1 cellular context compared by ENCODE assay signal in genomic region chr7:591856-592628, GRCh38.
TF ChIP-seq lines count a peak whose summit lies in the region.

No MANE protein-coding gene starts in this region.

TF ChIP-seq in K562, 482 proteins besides CTCF, POLR2A, EP300 and RAD21 (continued from another document and continues in another):
- TF ChIP-seq ZNF518B (CRISPR knock-in tag; IDR thresholded peaks at IDR 0.05) (no peak), CHCHD3 (CRISPR knock-in tag; IDR thresholded peaks at IDR 0.05) (no peak), MTA1 (IDR thresholded peaks at IDR 0.05; ENCODE audit: borderline replicate concordance) (no peak), CREBBP (IDR thresholded peaks at IDR 0.05; ENCODE audit: low read depth, low read length) (no peak), ZNF121 (CRISPR knock-in tag; conservative IDR thresholded peaks at IDR 0.05) (no peak), SOX6 (IDR thresholded peaks at IDR 0.05) (no peak), PPARD (CRISPR knock-in tag; IDR thresholded peaks at IDR 0.05) (no peak), STAT6 (CRISPR knock-in tag; IDR thresholded peaks at IDR 0.05) (no peak), MAZ (CRISPR knock-in tag; conservative IDR thresholded peaks at IDR 0.05 in 1 of 2, IDR thresholded peaks at IDR 0.05 in 1 of 2) (0 out of 4 replicates have a peak, but pooled peaks of 1 of the 2 experiments have one; percentile 45), HMG20B (CRISPR knock-in tag; IDR thresholded peaks at IDR 0.05) (no peak), KAT8 (IDR thresholded peaks at IDR 0.05; ENCODE audit: low read depth) (no peak), HDAC6 (IDR thresholded peaks at IDR 0.05; ENCODE audit: low read depth, low read length) (no peak), SRSF9 (IDR thresholded peaks at IDR 0.05; ENCODE audit: borderline replicate concordance, low read depth, low read length) (no peak), SMARCE1 (IDR thresholded peaks at IDR 0.05) (no peak), CTBP1 (IDR thresholded peaks at IDR 0.05; ENCODE audit: borderline replicate concordance) (0 out of 2 replicates have a peak, but pooled peaks have one; percentile 18), PHB2 (IDR thresholded peaks at IDR 0.05; ENCODE audit: low read depth) (no peak), POLR3A (IDR thresholded peaks at IDR 0.05; ENCODE audit: borderline replicate concordance, extremely low read depth, insufficient read depth, insufficient read length) (no peak), HINFP (tag; conservative IDR thresholded peaks at IDR 0.05; ENCODE audit: low read depth) (0 out of 2 replicates have a peak, but pooled peaks have one; percentile 17), POLR2H (tag; IDR thresholded peaks at IDR 0.05; ENCODE audit: low read depth) (no peak), MCM3 (IDR thresholded peaks at IDR 0.05) (no peak), AFF1 (IDR thresholded peaks at IDR 0.05; ENCODE audit: low read depth in 1 of 2, partially characterized antibody in 2 of 2) (no peak), BDP1 (IDR thresholded peaks at IDR 0.05; ENCODE audit: insufficient read depth, insufficient read length) (no peak), ZBTB17 (CRISPR knock-in tag; IDR thresholded peaks at IDR 0.05) (0 out of 2 replicates have a peak, but pooled peaks have one; percentile 57), ETS2 (tag; IDR thresholded peaks at IDR 0.05; ENCODE audit: borderline replicate concordance, poor library complexity, severe bottlenecking) (no peak), BCL6 (CRISPR knock-in tag; IDR thresholded peaks at IDR 0.05) (no peak), NFIC (IDR thresholded peaks at IDR 0.05) (peak; percentile 23; the same call in 1 of the 2 replicates), PREB (CRISPR knock-in tag; IDR thresholded peaks at IDR 0.05) (no peak), MTA3 (IDR thresholded peaks at IDR 0.05; ENCODE audit: borderline replicate concordance) (peak; percentile 18; the same call in 1 of the 2 replicates), HCFC1 (IDR thresholded peaks at IDR 0.05; ENCODE audit: low read depth, low read length) (no peak), FOXA1 (IDR thresholded peaks at IDR 0.05; ENCODE audit: borderline replicate concordance) (no peak), NONO (IDR thresholded peaks at IDR 0.05; ENCODE audit: low read depth in 2 of 2, low read length in 1 of 2) (no peak), GTF2A2 (tag; IDR thresholded peaks at IDR 0.05) (no peak), ZNF408 (CRISPR knock-in tag; IDR thresholded peaks at IDR 0.05; ENCODE audit: low read depth) (no peak), RUNX1 (IDR thresholded peaks at IDR 0.05; ENCODE audit: low read depth) (no peak), CHD1 (IDR thresholded peaks at IDR 0.05; ENCODE audit: low read length) (no peak), ZNF263 (CRISPR knock-in tag; IDR thresholded peaks at IDR 0.05; ENCODE audit: borderline replicate concordance) (no peak), E2F1 (CRISPR knock-in tag; IDR thresholded peaks at IDR 0.05) (no peak), USF1 (CRISPR knock-in tag; IDR thresholded peaks at IDR 0.05) (no peak), TSC22D4 (tag; IDR thresholded peaks at IDR 0.05) (no peak), ZNF668 (CRISPR knock-in tag; IDR thresholded peaks at IDR 0.05) (no peak), ESRRB (CRISPR knock-in tag; IDR thresholded peaks at IDR 0.05; ENCODE audit: borderline replicate concordance) (no peak), STAG1 (CRISPR knock-in tag; IDR thresholded peaks at IDR 0.05; ENCODE audit: borderline replicate concordance) (no peak), ZBTB33 (CRISPR knock-in tag; IDR thresholded peaks at IDR 0.05) (no peak), CHD2 (IDR thresholded peaks at IDR 0.05; ENCODE audit: low read depth, low read length) (no peak), FOXK2 (conservative IDR thresholded peaks at IDR 0.05 in 1 of 2, IDR thresholded peaks at IDR 0.05 in 1 of 2; ENCODE audit: low read depth in 2 of 2) (no peak), ZBTB11 (CRISPR knock-in tag; IDR thresholded peaks at IDR 0.05) (peak in 1 of 3 experiments; percentile 78; a peak in 2 of 6 replicates)
